In the genomic region with DNA sequence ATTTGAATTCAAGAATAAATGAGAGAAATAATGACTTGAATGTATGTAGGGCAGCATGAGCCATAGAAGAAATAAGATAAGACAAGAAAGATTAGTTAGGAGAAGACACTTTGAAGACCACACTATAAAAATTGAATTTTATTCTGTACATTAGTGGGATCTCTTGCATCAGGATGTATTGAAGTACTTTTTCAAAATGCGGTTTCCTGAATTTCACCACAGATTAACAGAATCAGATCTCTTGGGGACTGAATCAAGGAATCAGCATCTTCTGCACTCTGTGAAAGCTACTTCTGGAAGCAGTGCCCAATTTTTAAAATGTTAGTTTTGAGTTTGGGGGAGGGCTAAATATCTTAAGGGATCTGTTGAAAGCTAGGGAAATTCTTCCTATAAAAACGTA, we compare ENCODE assay signal across 15 cellular contexts.
DNase-seq lines count a peak whose midpoint lies in the region; ATAC-seq and TF ChIP-seq lines count a peak whose summit lies in the region.
"Had no signal": no experiment of that assay in that cellular context is flagged by ENCODE, and none has a peak within 500 bp of the region (broad histone marks: within the 10 kb centered on the region; RNA-seq: fewer than 3 reads in every experiment).

No MANE protein-coding gene starts in this region.

- no peak overlapping the region for H3K4me3 ChIP-seq in BLaER1 treated with 17β-estradiol and CSF1 and Interleukin-3, amounts not matched to agents 10 nM and 100 nM
- no peak overlapping the region for H3K4me3 ChIP-seq in Jurkat, Clone E6-1 (ENCODE audit: low read length)
- H3K4me3 ChIP-seq in hepatocyte = no peak overlapping the region
- H3K4me3 ChIP-seq: HAP-1 had no signal

- intact Hi-C loops in cardiac septum (cut with DNase I) = no loop called here

- no peak overlapping the region for H3K9ac ChIP-seq in BLaER1 treated with 17β-estradiol and CSF1 and Interleukin-3, amounts not matched to agents 10 nM and 100 nM
- H3K9ac ChIP-seq: KMS-11 had no signal

- no peaks in the 10 kb centered on the region for H3K27me3 Mint-ChIP-seq in type B pancreatic cell
- H3K27me3 Mint-ChIP-seq: CD4-positive, alpha-beta memory T cell had no signal

- H3K79me2 ChIP-seq in hepatocyte = no peaks in the 10 kb centered on the region

- TF ChIP-seq CTCF in hepatocyte (IDR thresholded peaks at IDR 0.05; ENCODE audit: poor library complexity) (no peak), type B pancreatic cell (conservative IDR thresholded peaks at IDR 0.05) (no peak)

- peak overlapping the region in 3 of 11 experiments; percentile 24 to 67 (median 35); a peak in 3 of 22 replicates for H3K27ac ChIP-seq in BLaER1 treated with 17β-estradiol and CSF1 and Interleukin-3, amounts not matched to agents 10 nM and 100 nM
- H3K27ac ChIP-seq in hepatocyte = peak overlapping the region; percentile 65
- H3K27ac ChIP-seq: C4-2B, HL-60, KMS-11 had no signal

- peak; percentile 43 for DNase-seq in Jurkat, Clone E6-1 (ENCODE audit: low read depth, low spot score)
- DNase-seq in hepatocyte (ENCODE audit: low spot score) (no peak), type B pancreatic cell (ENCODE audit: extremely low spot score, unreplicated experiment) (no peak), cardiac septum (ENCODE audit: low spot score) (no peak)
- DNase-seq: CD4-positive, alpha-beta memory T cell; DND-41; GDM1 had no signal

- peak overlapping the region; percentile 13 for H3K4me3 Mint-ChIP-seq in type B pancreatic cell
- H3K4me3 Mint-ChIP-seq: CD4-positive, alpha-beta memory T cell; IgD-negative memory B cell had no signal

- no peaks in the 10 kb centered on the region for H3K9me3 Mint-ChIP-seq in type B pancreatic cell

- H2AFZ ChIP-seq in hepatocyte = no peak overlapping the region

- no peak for ATAC-seq in HG02840 (IDR thresholded peaks at IDR 0.05; ENCODE audit: low FRiP score, unreplicated experiment)
- ATAC-seq in HG03095 (IDR thresholded peaks at IDR 0.05; ENCODE audit: unreplicated experiment) = no peak

- H3K9me3 ChIP-seq in BLaER1 treated with 17β-estradiol and CSF1 and Interleukin-3, amounts not matched to agents 10 nM and 100 nM (replicated peaks in 1 of 11) = peaks cover 17 to 31% (median 27%) of the 10 kb centered on the region in 11 experiments
- no peaks in the 10 kb centered on the region for H3K9me3 ChIP-seq in hepatocyte (ENCODE audit: low read depth)
- H3K9me3 ChIP-seq: HAP-1 had no signal

- no peaks in the 10 kb centered on the region for H3K9me2 ChIP-seq in hepatocyte (replicated peaks; ENCODE audit: insufficient read depth)

- H3K27ac Mint-ChIP-seq in type B pancreatic cell = peak overlapping the region; percentile 44
- H3K27ac Mint-ChIP-seq: CD4-positive, alpha-beta memory T cell; IgD-negative memory B cell had no signal

- peaks cover 15 to 41% (median 32%) of the 10 kb centered on the region in 10 experiments for H3K4me1 ChIP-seq in BLaER1 treated with 17β-estradiol and CSF1 and Interleukin-3, amounts not matched to agents 10 nM and 100 nM
- H3K4me1 ChIP-seq in hepatocyte (ENCODE audit: insufficient read depth) = peaks cover 28% of the 10 kb centered on the region

- 72% methylated on average over 2 of the region's 2 CpGs for WGBS in hepatocyte (ENCODE audit: low lambda C conversion rate, missing lambda C conversion rate)

- H3K27me3 ChIP-seq in BLaER1 treated with 17β-estradiol and CSF1 and Interleukin-3, amounts not matched to agents 10 nM and 100 nM = peaks cover 0 to 13% (median 0%) of the 10 kb centered on the region in 11 experiments; a peak in 4 of 22 replicates
- H3K27me3 ChIP-seq in hepatocyte = no peaks in the 10 kb centered on the region

- H3K4me1 Mint-ChIP-seq in type B pancreatic cell (ENCODE audit: unreplicated experiment) = peaks cover 3% of the 10 kb centered on the region
- H3K4me1 Mint-ChIP-seq: CD4-positive, alpha-beta memory T cell; IgD-negative memory B cell had no signal

- no peaks in the 10 kb centered on the region for H3K36me3 Mint-ChIP-seq in type B pancreatic cell
- H3K36me3 Mint-ChIP-seq: CD4-positive, alpha-beta memory T cell; IgD-negative memory B cell had no signal

- H4K20me1 ChIP-seq in BLaER1 treated with 17β-estradiol and CSF1 and Interleukin-3, amounts not matched to agents 10 nM and 100 nM = no peaks in the 10 kb centered on the region
- H4K20me1 ChIP-seq in hepatocyte (ENCODE audit: insufficient read depth, poor library complexity, severe bottlenecking) = no peaks in the 10 kb centered on the region

- peaks cover 0 to 4% (median 0%) of the 10 kb centered on the region in 11 experiments; a peak in 1 of 22 replicates for H3K36me3 ChIP-seq in BLaER1 treated with 17β-estradiol and CSF1 and Interleukin-3, amounts not matched to agents 10 nM and 100 nM
- no peaks in the 10 kb centered on the region for H3K36me3 ChIP-seq in hepatocyte (replicated peaks; ENCODE audit: insufficient read depth, low read depth)
- H3K36me3 ChIP-seq: HAP-1 had no signal

- H3K4me2 ChIP-seq in BLaER1 treated with 17β-estradiol and CSF1 and Interleukin-3, amounts not matched to agents 10 nM and 100 nM = peak overlapping the region; percentile 48 to 80 (median 64); a peak in 21 of 22 replicates
- H3K4me2 ChIP-seq in hepatocyte = no peak overlapping the region
- H3K4me2 ChIP-seq: KMS-11 had no signal
